13 cellular contexts compared by ENCODE assay signal in the genomic region with DNA sequence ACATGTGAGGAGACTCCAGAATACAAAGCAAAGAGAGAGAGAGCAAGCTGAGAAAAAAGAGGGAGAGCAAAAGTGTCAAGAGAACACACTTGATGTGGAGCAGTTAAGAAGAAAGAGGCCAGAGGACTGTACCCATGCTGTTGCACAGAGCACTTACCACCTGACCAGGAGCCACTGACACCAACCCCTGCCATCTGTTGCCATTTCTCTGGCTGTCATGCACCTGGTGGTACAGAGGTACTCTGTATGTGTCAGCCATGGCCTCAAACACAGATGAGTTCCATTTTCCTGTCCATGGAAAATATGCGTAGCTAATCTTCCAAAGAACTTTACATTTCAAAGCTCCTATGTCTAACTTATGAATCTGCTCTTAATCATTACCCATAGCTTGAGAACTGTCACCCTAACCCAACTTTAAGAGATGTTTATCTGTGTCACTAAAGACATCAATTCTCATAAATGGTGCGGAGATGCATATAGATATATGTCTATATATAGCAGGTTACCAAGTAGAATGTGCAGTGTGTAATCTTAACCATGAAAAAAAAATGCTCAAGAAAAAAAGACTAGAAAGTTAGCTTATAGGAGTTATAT. TPM values are rescaled to one million over a fixed set of nuclear protein-coding genes. Genes with fewer than 3 reads are reported as not detected.
DNase-seq lines count a peak whose midpoint lies in the region; ATAC-seq and TF ChIP-seq lines count a peak whose summit lies in the region.
"Had no signal": no experiment of that assay in that cellular context is flagged by ENCODE, and none has a peak within 500 bp of the region (broad histone marks: within the 10 kb centered on the region; RNA-seq: fewer than 3 reads in every experiment).

No MANE protein-coding gene starts in this region.

- ATAC-seq in CD4-positive, CD25-positive, alpha-beta regulatory T cell (ENCODE audit: low read depth in 2 of 2) = no peak
- ATAC-seq in GM23338 (no peak), GM19452 (IDR thresholded peaks at IDR 0.05; ENCODE audit: unreplicated experiment) (no peak)
- ATAC-seq in activated naive CD8-positive, alpha-beta T cell treated with anti-CD3 and anti-CD28 coated beads, Interleukin-2, amount 50 U/mL, for 24 hours = peak; percentile 83

- TF ChIP-seq CTCF in GM23338 (conservative IDR thresholded peaks at IDR 0.05; ENCODE audit: low read depth in 2 of 2) = no peak
- no peak for TF ChIP-seq CTCF in sigmoid colon (IDR thresholded peaks at IDR 0.05)

- peak overlapping the region in 3 of 4 donors; percentile 53 to 72 (median 64) for H3K4me3 Mint-ChIP-seq in CD4-positive, CD25-positive, alpha-beta regulatory T cell
- H3K4me3 Mint-ChIP-seq in GM23338 = no peak overlapping the region
- H3K4me3 Mint-ChIP-seq in activated naive CD8-positive, alpha-beta T cell treated with anti-CD3 and anti-CD28 coated beads, Interleukin-2, amount 50 U/mL, for 24 hours = peak overlapping the region; percentile 47

- no peak overlapping the region for H2BK5ac ChIP-seq in neuronal stem cell (ENCODE audit: low read length)

- H3K4me3 ChIP-seq in CD4-positive, CD25-positive, alpha-beta regulatory T cell (ENCODE audit: low read depth, low read length) = no peak overlapping the region
- H3K4me3 ChIP-seq in GM23338 (no peak overlapping the region), neuronal stem cell (ENCODE audit: low read length in 2 of 2) (no peak overlapping the region), sigmoid colon (no peak overlapping the region)
- H3K4me3 ChIP-seq: breast epithelium, esophagus squamous epithelium had no signal

- no peak for TF ChIP-seq POLR2A in sigmoid colon (IDR thresholded peaks at IDR 0.05)

- H4K91ac ChIP-seq in neuronal stem cell (ENCODE audit: low read depth, low read length, poor library complexity) = no peak overlapping the region

- H3K27ac ChIP-seq in CD4-positive, CD25-positive, alpha-beta regulatory T cell (ENCODE audit: insufficient read depth, low read length, poor library complexity, severe bottlenecking) = no peak overlapping the region
- H3K27ac ChIP-seq in GM23338 (ENCODE audit: low read depth) = no peak overlapping the region
- no peak overlapping the region for H3K27ac ChIP-seq in neuronal stem cell (replicated peaks; ENCODE audit: low read length)
- H3K27ac ChIP-seq in sigmoid colon = no peak overlapping the region
- H3K27ac ChIP-seq: breast epithelium had no signal

- WGBS in neuronal stem cell (ENCODE audit: extremely low coverage in 2 of 2, insufficient read length in 2 of 2, insufficient replicate concordance in 1 of 2), 2 donors = no CpG with 5 or more reads among the region's 2 CpGs
- WGBS in sigmoid colon, 2 donors = 30 to 61% methylated on average over 2 of the region's 2 CpGs

- H3K27me3 ChIP-seq in CD4-positive, CD25-positive, alpha-beta regulatory T cell (ENCODE audit: control insufficient read depth, insufficient read depth, low read length) = peaks cover 17% of the 10 kb centered on the region
- no peaks in the 10 kb centered on the region for H3K27me3 ChIP-seq in GM23338 (ENCODE audit: insufficient read depth)
- peaks cover 0 to 10% (median 0%) of the 10 kb centered on the region in 3 experiments for H3K27me3 ChIP-seq in neuronal stem cell (ENCODE audit: control insufficient read depth in 3 of 3, insufficient read depth in 3 of 3, low read depth in 1 of 3, low read length in 3 of 3)
- H3K27me3 ChIP-seq in sigmoid colon = no peaks in the 10 kb centered on the region
- H3K27me3 ChIP-seq: breast epithelium, esophagus squamous epithelium had no signal

- H3K79me2 ChIP-seq in GM23338 (replicated peaks; ENCODE audit: insufficient read depth) = no peaks in the 10 kb centered on the region

- no peaks in the 10 kb centered on the region for H3K36me3 ChIP-seq in CD4-positive, CD25-positive, alpha-beta regulatory T cell (ENCODE audit: control insufficient read depth, insufficient read depth, low read length)
- H3K36me3 ChIP-seq in GM23338 (ENCODE audit: insufficient read depth) = peaks cover 10% of the 10 kb centered on the region; the same call in 1 of the 2 replicates
- no peaks in the 10 kb centered on the region for H3K36me3 ChIP-seq in neuronal stem cell (replicated peaks in 1 of 2; ENCODE audit: control insufficient read depth in 2 of 2, insufficient read depth in 2 of 2, low read length in 2 of 2)
- no peaks in the 10 kb centered on the region for H3K36me3 ChIP-seq in sigmoid colon
- H3K36me3 ChIP-seq: breast epithelium, esophagus squamous epithelium had no signal

- H3K9me2 ChIP-seq in GM23338 (ENCODE audit: insufficient read depth) = no peaks in the 10 kb centered on the region
- H3K9me2 ChIP-seq: SK-N-SH had no signal

- H3K14ac ChIP-seq in neuronal stem cell (ENCODE audit: low read length) = no peak overlapping the region

- H3K36me3 Mint-ChIP-seq in CD4-positive, CD25-positive, alpha-beta regulatory T cell = no peaks in the 10 kb centered on the region
- H3K36me3 Mint-ChIP-seq in GM23338 (ENCODE audit: low read depth) = peaks cover 13% of the 10 kb centered on the region; the same call in 2 of the 3 replicates
- no peaks in the 10 kb centered on the region for H3K36me3 Mint-ChIP-seq in activated naive CD8-positive, alpha-beta T cell treated with anti-CD3 and anti-CD28 coated beads, Interleukin-2, amount 50 U/mL, for 24 hours (ENCODE audit: low read depth)

- H4K20me1 ChIP-seq in GM23338 (replicated peaks; ENCODE audit: insufficient read depth) = no peaks in the 10 kb centered on the region

- H3K4me2 ChIP-seq in GM23338 (no peak overlapping the region), neuronal stem cell (ENCODE audit: insufficient read depth, low read length, poor library complexity, severe bottlenecking) (no peak overlapping the region)
- H3K4me2 ChIP-seq: SK-N-SH had no signal

- H2BK12ac ChIP-seq in neuronal stem cell (ENCODE audit: low read length) = no peak overlapping the region

- H3K4ac ChIP-seq in neuronal stem cell (ENCODE audit: low read length) = no peak overlapping the region

- H3K9ac ChIP-seq in neuronal stem cell (ENCODE audit: low read depth, low read length, poor library complexity) = no peak overlapping the region
- H3K9ac ChIP-seq: SK-N-SH had no signal

- no peak overlapping the region for H4K8ac ChIP-seq in neuronal stem cell (ENCODE audit: low read depth, low read length)

- H2AK5ac ChIP-seq in neuronal stem cell (ENCODE audit: low read depth, low read length) = no peak overlapping the region

- H3K9me3 ChIP-seq in CD4-positive, CD25-positive, alpha-beta regulatory T cell (ENCODE audit: control insufficient read depth in 2 of 2, low read length in 2 of 2) = no peaks in the 10 kb centered on the region
- H3K9me3 ChIP-seq in neuronal stem cell (replicated peaks in 1 of 2; ENCODE audit: control insufficient read depth in 2 of 2, insufficient read depth in 1 of 2, low read depth in 1 of 2, low read length in 2 of 2) = no peaks in the 10 kb centered on the region
- no peaks in the 10 kb centered on the region for H3K9me3 ChIP-seq in sigmoid colon
- H3K9me3 ChIP-seq: breast epithelium, esophagus squamous epithelium, SK-N-SH had no signal

- H2AFZ ChIP-seq in GM23338 (0 out of 2 replicates have a peak overlapping the region, but pooled peaks have one; percentile 86), neuronal stem cell (ENCODE audit: low read length) (peak overlapping the region; percentile 66)

- H3K9me3 Mint-ChIP-seq in CD4-positive, CD25-positive, alpha-beta regulatory T cell = peaks cover 0 to 11% (median 3%) of the 10 kb centered on the region in 7 donors
- H3K9me3 Mint-ChIP-seq in GM23338 = peaks cover 16% of the 10 kb centered on the region
- H3K9me3 Mint-ChIP-seq in activated naive CD8-positive, alpha-beta T cell treated with anti-CD3 and anti-CD28 coated beads, Interleukin-2, amount 50 U/mL, for 24 hours = peaks cover 7% of the 10 kb centered on the region

- no peak for DNase-seq in CD4-positive, CD25-positive, alpha-beta regulatory T cell
- DNase-seq in GM23338 (ENCODE audit: low spot score) (no peak), neuronal stem cell (ENCODE audit: low spot score) (no peak), putamen (ENCODE audit: low spot score) (no peak), NCI-H1417 treated with DMSO at 0.1 percent for 48 hours (lab: John Stamatoyannopoulos, UW) (no peak), sigmoid colon (no peak)
- no peak for DNase-seq in activated naive CD8-positive, alpha-beta T cell treated with anti-CD3 and anti-CD28 coated beads, Interleukin-2, amount 50 U/mL, for 24 hours
- DNase-seq: esophagus squamous epithelium, NCI-H774, trophoblast cell had no signal

- peaks cover 0 to 22% (median 12%) of the 10 kb centered on the region in 4 donors for H3K4me1 Mint-ChIP-seq in CD4-positive, CD25-positive, alpha-beta regulatory T cell
- peaks cover 8% of the 10 kb centered on the region for H3K4me1 Mint-ChIP-seq in GM23338
- peaks cover 29% of the 10 kb centered on the region for H3K4me1 Mint-ChIP-seq in activated naive CD8-positive, alpha-beta T cell treated with anti-CD3 and anti-CD28 coated beads, Interleukin-2, amount 50 U/mL, for 24 hours

- H2BK15ac ChIP-seq in neuronal stem cell (ENCODE audit: low read length) = no peak overlapping the region

- intact Hi-C loops in sigmoid colon (cut with DNase I) = no loop called here

- no peak overlapping the region for H2BK120ac ChIP-seq in neuronal stem cell (ENCODE audit: low read depth, low read length)

- peaks cover 6% of the 10 kb centered on the region for H3K4me1 ChIP-seq in CD4-positive, CD25-positive, alpha-beta regulatory T cell (ENCODE audit: control insufficient read depth, insufficient read depth, low read length, poor library complexity, severe bottlenecking)
- H3K4me1 ChIP-seq in GM23338 (ENCODE audit: insufficient read depth) = 0 out of 2 replicates have a peak, but pooled peaks cover 8% of the 10 kb centered on the region
- no peaks in the 10 kb centered on the region for H3K4me1 ChIP-seq in neuronal stem cell (ENCODE audit: control insufficient read depth in 2 of 2, insufficient read depth in 1 of 2, low read depth in 1 of 2, low read length in 2 of 2)
- no peaks in the 10 kb centered on the region for H3K4me1 ChIP-seq in sigmoid colon
- H3K4me1 ChIP-seq: breast epithelium had no signal

- H3K27me3 Mint-ChIP-seq in CD4-positive, CD25-positive, alpha-beta regulatory T cell = peaks cover 23% of the 10 kb centered on the region
- peaks cover 2% of the 10 kb centered on the region for H3K27me3 Mint-ChIP-seq in GM23338 (ENCODE audit: insufficient read depth, low read depth, poor library complexity)
- H3K27me3 Mint-ChIP-seq in activated naive CD8-positive, alpha-beta T cell treated with anti-CD3 and anti-CD28 coated beads, Interleukin-2, amount 50 U/mL, for 24 hours = no peaks in the 10 kb centered on the region

- H3K18ac ChIP-seq in neuronal stem cell (ENCODE audit: low read length) = no peak overlapping the region

- H3K79me1 ChIP-seq in neuronal stem cell (ENCODE audit: low read depth, low read length) = no peaks in the 10 kb centered on the region

- no peaks in the 10 kb centered on the region for H3F3A ChIP-seq in GM23338 (replicated peaks; ENCODE audit: low read depth)

- TF ChIP-seq EP300 in sigmoid colon (IDR thresholded peaks at IDR 0.05) = no peak

- H3K23ac ChIP-seq in neuronal stem cell (ENCODE audit: low read depth, low read length, poor library complexity) = no peak overlapping the region

- H3K27ac Mint-ChIP-seq in CD4-positive, CD25-positive, alpha-beta regulatory T cell = peak overlapping the region; percentile 41 to 86 (median 69)
- no peak overlapping the region for H3K27ac Mint-ChIP-seq in GM23338
- peak overlapping the region; percentile 85 for H3K27ac Mint-ChIP-seq in activated naive CD8-positive, alpha-beta T cell treated with anti-CD3 and anti-CD28 coated beads, Interleukin-2, amount 50 U/mL, for 24 hours

RNA-seq across cellular contexts. Expression of gene ABCD3, which starts 32.7 kb away (rescaled TPM):
- 19.4 TPM for total RNA-seq in CD4-positive, CD25-positive, alpha-beta regulatory T cell
- polyA plus RNA-seq in CD4-positive, CD25-positive, alpha-beta regulatory T cell = 10 to 100 TPM; 15.3 to 21.6 (median 18.9) TPM
- total RNA-seq in GM23338 (2014; rRNA removed; shearing (Covaris generic)) = 20.9 and 24.0 TPM in 2 replicates
- polyA plus RNA-seq in GM23338 (2016; fragmentation: Nextera tagmentation; extraction: Ambion mirVana) (11.1 and 12.3 TPM in 2 replicates), sigmoid colon (10 to 100 TPM; 21.0 to 36.0 (median 34.2) TPM)
- polyA plus RNA-seq in neuronal stem cell (2013, experiment 1 of 2) = 21.0 TPM
- polyA plus RNA-seq in neuronal stem cell (2013, experiment 2 of 2) = 22.2 TPM
- total RNA-seq in sigmoid colon = 10 to 100 TPM; 22.8 to 55.6 (median 31.7) TPM
